In genomic region chr7:86598311-86598710, GRCh38 we compare ENCODE assay signal across 11 cellular contexts. TPM values are rescaled to one million over a fixed set of nuclear protein-coding genes. Genes with fewer than 3 reads are reported as not detected.
DNase-seq lines count a peak whose midpoint lies in the region; FAIRE-seq and TF ChIP-seq lines count a peak whose summit lies in the region.
"Had no signal": no experiment of that assay in that cellular context is flagged by ENCODE, and none has a peak within 500 bp of the region (broad histone marks: within the 10 kb centered on the region; RNA-seq: fewer than 3 reads in every experiment).

No MANE protein-coding gene starts in this region.

- no peaks in the 10 kb centered on the region for H3K36me3 Mint-ChIP-seq in CD8-positive, alpha-beta memory T cell
- H3K36me3 Mint-ChIP-seq: activated CD4-positive, alpha-beta memory T cell treated with anti-CD3 and anti-CD28 coated beads for 36 hours had no signal

- peaks cover 0 to 18% (median 3%) of the 10 kb centered on the region in 5 donors for H3K9me3 Mint-ChIP-seq in CD8-positive, alpha-beta memory T cell
- H3K9me3 Mint-ChIP-seq: activated CD4-positive, alpha-beta memory T cell treated with anti-CD3 and anti-CD28 coated beads for 36 hours had no signal

- H3K27me3 ChIP-seq in hepatocyte: no peaks in the 10 kb centered on the region
- H3K27me3 ChIP-seq in CD8-positive, alpha-beta memory T cell (ENCODE audit: insufficient read depth, low read length, poor library complexity, severe bottlenecking): no peaks in the 10 kb centered on the region
- no peaks in the 10 kb centered on the region for H3K27me3 ChIP-seq in effector memory CD4-positive, alpha-beta T cell (replicated peaks; ENCODE audit: control insufficient read depth, insufficient read depth, low read length, poor library complexity, severe bottlenecking)
- H3K27me3 ChIP-seq: BLaER1 had no signal

- H3K4me3 ChIP-seq in hepatocyte: no peak overlapping the region
- no peak overlapping the region for H3K4me3 ChIP-seq in CD8-positive, alpha-beta memory T cell (ENCODE audit: low read length)
- no peak overlapping the region for H3K4me3 ChIP-seq in effector memory CD4-positive, alpha-beta T cell (ENCODE audit: insufficient read depth, low read depth, low read length, poor library complexity, severe bottlenecking)
- H3K4me3 ChIP-seq: BLaER1 had no signal

- H3K4me3 Mint-ChIP-seq in CD8-positive, alpha-beta memory T cell: no peak overlapping the region
- H3K4me3 Mint-ChIP-seq: activated CD4-positive, alpha-beta memory T cell treated with anti-CD3 and anti-CD28 coated beads for 36 hours had no signal

- CTCF ChIA-PET in CD8-positive, alpha-beta memory T cell (lab: Charles Lee): no interaction called here

- H3K27ac ChIP-seq in C4-2B (no peak overlapping the region), hepatocyte (no peak overlapping the region)
- H3K27ac ChIP-seq in CD8-positive, alpha-beta memory T cell (ENCODE audit: low read depth, low read length): no peak overlapping the region
- H3K27ac ChIP-seq in effector memory CD4-positive, alpha-beta T cell (ENCODE audit: insufficient read depth, low read length, poor library complexity, severe bottlenecking): no peak overlapping the region
- H3K27ac ChIP-seq: BLaER1 had no signal

- no peak for TF ChIP-seq POLR2A in GM12892 (IDR thresholded peaks at IDR 0.05; ENCODE audit: low read depth, low read length)

- no peak overlapping the region for H3K4me2 ChIP-seq in hepatocyte
- H3K4me2 ChIP-seq: BLaER1 had no signal

- H3K79me2 ChIP-seq in hepatocyte: no peaks in the 10 kb centered on the region

- POLR2A ChIA-PET in CD8-positive, alpha-beta memory T cell (lab: Charles Lee): no interaction called here

- no peaks in the 10 kb centered on the region for H3K27me3 Mint-ChIP-seq in CD8-positive, alpha-beta memory T cell
- H3K27me3 Mint-ChIP-seq: activated CD4-positive, alpha-beta memory T cell treated with anti-CD3 and anti-CD28 coated beads for 36 hours had no signal

- H3K9me3 ChIP-seq in hepatocyte (ENCODE audit: low read depth): no peaks in the 10 kb centered on the region
- no peaks in the 10 kb centered on the region for H3K9me3 ChIP-seq in CD8-positive, alpha-beta memory T cell (ENCODE audit: low read length)
- H3K9me3 ChIP-seq in effector memory CD4-positive, alpha-beta T cell (ENCODE audit: control insufficient read depth, low read length): no peaks in the 10 kb centered on the region
- H3K9me3 ChIP-seq: BLaER1 had no signal

- no peak overlapping the region for H2AFZ ChIP-seq in hepatocyte

- in situ Hi-C loops in G401 (cut with HindIII; ENCODE audit: low sequenced_read_pairs): no loop called here

- H3K9me2 ChIP-seq in hepatocyte (replicated peaks; ENCODE audit: insufficient read depth): no peaks in the 10 kb centered on the region

- peak; percentile 9 for DNase-seq in GM12892 (ENCODE audit: insufficient read length)
- DNase-seq in NCI-H460 (ENCODE audit: extremely low read depth, low read depth): peak; percentile 17
- DNase-seq in hepatocyte (ENCODE audit: low spot score): peak; percentile 16
- no peak for DNase-seq in dedifferentiated amniotic fluid mesenchymal stem cell (ENCODE audit: extremely low spot score)
- no peak for DNase-seq in G401 (ENCODE audit: low spot score)
- DNase-seq in CD8-positive, alpha-beta memory T cell: no peak
- no peak for DNase-seq in effector memory CD4-positive, alpha-beta T cell
- DNase-seq: activated CD4-positive, alpha-beta memory T cell treated with anti-CD3 and anti-CD28 coated beads for 36 hours; NCI-H187 had no signal

- TF ChIP-seq CTCF in C4-2B (conservative IDR thresholded peaks at IDR 0.05): peak; percentile 80
- peak; percentile 19 for TF ChIP-seq CTCF in hepatocyte (IDR thresholded peaks at IDR 0.05; ENCODE audit: poor library complexity)

- no peaks in the 10 kb centered on the region for H3K4me1 Mint-ChIP-seq in CD8-positive, alpha-beta memory T cell

- WGBS in hepatocyte (ENCODE audit: low lambda C conversion rate, missing lambda C conversion rate): 60% methylated on average over 15 of the region's 15 CpGs

- H3K27ac Mint-ChIP-seq in CD8-positive, alpha-beta memory T cell: no peak overlapping the region
- H3K27ac Mint-ChIP-seq: activated CD4-positive, alpha-beta memory T cell treated with anti-CD3 and anti-CD28 coated beads for 36 hours had no signal

- no peaks in the 10 kb centered on the region for H3K36me3 ChIP-seq in hepatocyte (replicated peaks; ENCODE audit: insufficient read depth, low read depth)
- no peaks in the 10 kb centered on the region for H3K36me3 ChIP-seq in CD8-positive, alpha-beta memory T cell (ENCODE audit: insufficient read depth, low read length)
- no peaks in the 10 kb centered on the region for H3K36me3 ChIP-seq in effector memory CD4-positive, alpha-beta T cell (ENCODE audit: control insufficient read depth, insufficient read depth, low read length)
- H3K36me3 ChIP-seq: BLaER1 had no signal

- H4K20me1 ChIP-seq in hepatocyte (ENCODE audit: insufficient read depth, poor library complexity, severe bottlenecking): no peaks in the 10 kb centered on the region
- H4K20me1 ChIP-seq: BLaER1 had no signal

- H3K4me1 ChIP-seq in hepatocyte (ENCODE audit: insufficient read depth): no peaks in the 10 kb centered on the region
- H3K4me1 ChIP-seq in CD8-positive, alpha-beta memory T cell (ENCODE audit: insufficient read depth, low read length): no peaks in the 10 kb centered on the region
- no peaks in the 10 kb centered on the region for H3K4me1 ChIP-seq in effector memory CD4-positive, alpha-beta T cell (ENCODE audit: control insufficient read depth, insufficient read depth, low read length, poor library complexity, severe bottlenecking)
- H3K4me1 ChIP-seq: BLaER1 had no signal

- no peak for FAIRE-seq in GM12892 (lab: Jason Lieb, UNC)

RNA-seq across cellular contexts. Expression of gene GRM3, which starts 45.4 kb away (rescaled TPM):
- 0.11 TPM for polyA plus RNA-seq in GM12892 (2012; ENCODE audit: missing spikeins)
- not detected in 2 replicates for total RNA-seq in NCI-H460 (2014; rRNA removed; shearing (Covaris generic))
- not detected in 2 replicates for polyA plus RNA-seq in NCI-H460 (2014; cell fraction: nucleus; rRNA removed)
- total RNA-seq in hepatocyte: 0.03 TPM in 1 of 2 replicates, not detected in the other
- 0.07 and 0.13 TPM in 2 replicates for polyA plus RNA-seq in hepatocyte
- not detected in 2 replicates for total RNA-seq in G401 (2014; rRNA removed; shearing (Covaris generic))
- total RNA-seq in CD8-positive, alpha-beta memory T cell: not detected
- polyA plus RNA-seq in CD8-positive, alpha-beta memory T cell: not detected
- total RNA-seq: activated CD4-positive, alpha-beta memory T cell treated with anti-CD3 and anti-CD28 coated beads for 36 hours had no signal

Comparison
In these comparisons a context has a peak if more than half of its experiments do, and no peak if none do; other contexts are left out.
1. DNase-seq: peak in GM12892 (single experiment), NCI-H460 (single experiment) and hepatocyte (single experiment); none in dedifferentiated amniotic fluid mesenchymal stem cell (single experiment), G401 (single experiment), CD8-positive, alpha-beta memory T cell (0 of 5) and effector memory CD4-positive, alpha-beta T cell (0 of 3).